In genomic region chr5:108521841-108522506, GRCh38 we compare ENCODE assay signal across 9 cellular contexts.
DNase-seq lines count a peak whose midpoint lies in the region; TF ChIP-seq lines count a peak whose summit lies in the region.
"Had no signal": no experiment of that assay in that cellular context is flagged by ENCODE, and none has a peak within 500 bp of the region (broad histone marks: within the 10 kb centered on the region; RNA-seq: fewer than 3 reads in every experiment).

No MANE protein-coding gene starts in this region.

- no peak overlapping the region for H4K91ac ChIP-seq in H9 (ENCODE audit: insufficient read length, low read depth, low read length)

- TF ChIP-seq EP300 in SK-N-SH (IDR thresholded peaks at IDR 0.05; ENCODE audit: borderline replicate concordance in 1 of 2, low read depth in 1 of 2, low read length in 1 of 2) = no peak

- H2BK15ac ChIP-seq in H9 (ENCODE audit: low read depth, low read length) = no peak overlapping the region

- no peaks in the 10 kb centered on the region for H3K79me1 ChIP-seq in H9 (ENCODE audit: insufficient read depth, low read depth, low read length, poor library complexity, severe bottlenecking)

- peak; percentile 86 for TF ChIP-seq RAD21 in SK-N-SH (IDR thresholded peaks at IDR 0.05; ENCODE audit: low read length)

- H3F3A ChIP-seq in SK-N-SH (replicated peaks; ENCODE audit: insufficient read depth) (no peaks in the 10 kb centered on the region), neural progenitor cell (ENCODE audit: low read depth) (no peaks in the 10 kb centered on the region)

- no peak overlapping the region for H3K23ac ChIP-seq in H9 (ENCODE audit: insufficient read length, low read depth, low read length)

- H3K27me3 Mint-ChIP-seq in H9 (ENCODE audit: low read depth) = no peaks in the 10 kb centered on the region
- no peaks in the 10 kb centered on the region for H3K27me3 Mint-ChIP-seq in neural progenitor cell (ENCODE audit: insufficient read depth, low read depth)

- H3K9me3 ChIP-seq in H9 (ENCODE audit: control insufficient read depth, low read depth, low read length) (peaks cover 10% of the 10 kb centered on the region), SK-N-SH (0 out of 2 replicates have a peak, but pooled peaks cover 6% of the 10 kb centered on the region), neural progenitor cell (ENCODE audit: low read depth) (no peaks in the 10 kb centered on the region)

- H2AFZ ChIP-seq in H9 (ENCODE audit: low read length) = no peak overlapping the region
- H2AFZ ChIP-seq in SK-N-SH (ENCODE audit: low read depth) = no peak overlapping the region
- no peak overlapping the region for H2AFZ ChIP-seq in neural progenitor cell (replicated peaks)

- TF ChIP-seq CTCF in H9 (conservative IDR thresholded peaks at IDR 0.05) (peak; percentile 84), LNCaP clone FGC (IDR thresholded peaks at IDR 0.05; ENCODE audit: control insufficient read depth, extremely low read depth, insufficient read depth) (peak; percentile 81), SK-N-SH (IDR thresholded peaks at IDR 0.05) (peak; percentile 82), neural progenitor cell (IDR thresholded peaks at IDR 0.05) (peak; percentile 82)

- CTCF ChIA-PET in SK-N-SH (lab: Yijun Ruan, JAX) = interaction anchor here (0.6 to 1.2 kb wide), 8 partner anchors 10 to 1250 kb away, joined by 3 to 5 read pairs (median 3); no protein-coding TSS in a partner anchor

- H4K5ac ChIP-seq in H9 (ENCODE audit: insufficient read length, low read depth, low read length) = no peak overlapping the region

- no peak overlapping the region for H2BK12ac ChIP-seq in H9 (ENCODE audit: insufficient read length, low read depth, low read length)

- H3K36me3 Mint-ChIP-seq in H9 (ENCODE audit: insufficient read depth in 1 of 3, low read depth in 3 of 3) (peaks cover 9 to 17% (median 16%) of the 10 kb centered on the region in 3 experiments), neural progenitor cell (no peaks in the 10 kb centered on the region)

- H3K4me2 ChIP-seq in H9 (ENCODE audit: insufficient read depth, insufficient read length, low read length) (no peak overlapping the region), SK-N-SH (no peak overlapping the region), neural progenitor cell (no peak overlapping the region)

- no peak overlapping the region for H2BK120ac ChIP-seq in H9 (ENCODE audit: low read depth, low read length, poor library complexity, severe bottlenecking)

- no peak overlapping the region for H3K9ac ChIP-seq in H9 (ENCODE audit: extremely low read depth, insufficient read length, low read length)
- no peak overlapping the region for H3K9ac ChIP-seq in SK-N-SH
- no peak overlapping the region for H3K9ac ChIP-seq in neural progenitor cell

- H3K9me3 Mint-ChIP-seq in H9 = peaks cover 16 to 18% of the 10 kb centered on the region in 2 experiments
- peaks cover 3% of the 10 kb centered on the region for H3K9me3 Mint-ChIP-seq in neural progenitor cell

- H3K36me3 ChIP-seq in SK-N-SH (replicated peaks in 1 of 2; ENCODE audit: control insufficient read depth in 1 of 2, insufficient read depth in 2 of 2, low read length in 1 of 2) (no peaks in the 10 kb centered on the region), neural progenitor cell (no peaks in the 10 kb centered on the region)

- no peak overlapping the region for H3K14ac ChIP-seq in H9 (ENCODE audit: insufficient read depth, low read length)

- no peak overlapping the region for H4K8ac ChIP-seq in H9 (replicated peaks; ENCODE audit: insufficient read length, low read depth, low read length)

- H3K23me2 ChIP-seq in H9 (ENCODE audit: insufficient read length, low read depth, low read length, poor library complexity, severe bottlenecking) = no peaks in the 10 kb centered on the region

- H3K4me3 ChIP-seq in LNCaP clone FGC (ENCODE audit: low read depth, low read length) (no peak overlapping the region), SK-N-SH (ENCODE audit: low read depth in 2 of 2, low read length in 1 of 2) (no peak overlapping the region; a peak in 1 of 4 replicates), neural progenitor cell (no peak overlapping the region)

- no peak overlapping the region for H2BK5ac ChIP-seq in H9 (ENCODE audit: insufficient read length, low read length)

- peaks cover 4% of the 10 kb centered on the region; the same call in 1 of the 2 replicates for H3K4me1 ChIP-seq in H9 (ENCODE audit: insufficient read depth, low read length)
- peaks cover 0 to 2% of the 10 kb centered on the region in 2 experiments; a peak in 1 of 4 replicates for H3K4me1 ChIP-seq in SK-N-SH (ENCODE audit: control insufficient read depth in 1 of 2, insufficient read depth in 2 of 2, low read depth in 1 of 2, low read length in 1 of 2)
- H3K4me1 ChIP-seq in neural progenitor cell = no peaks in the 10 kb centered on the region

- no peak overlapping the region for H3K56ac ChIP-seq in H9 (ENCODE audit: insufficient read length, low read depth, low read length)

- no peak overlapping the region for H3K18ac ChIP-seq in H9 (ENCODE audit: insufficient read length, low read depth, low read length)

- H3T11ph ChIP-seq in H9 (ENCODE audit: low read length) = no peak overlapping the region

- no peak overlapping the region for H3K27ac ChIP-seq in H9 (ENCODE audit: insufficient read length, low read depth, low read length)
- H3K27ac ChIP-seq in SK-N-SH (ENCODE audit: low read depth in 2 of 2, low read length in 1 of 2) = no peak overlapping the region
- no peak overlapping the region for H3K27ac ChIP-seq in neural progenitor cell
- H3K27ac ChIP-seq: HL-60 had no signal

- H3K9me2 ChIP-seq in SK-N-SH = no peaks in the 10 kb centered on the region

- no peak overlapping the region for H3K4ac ChIP-seq in H9 (ENCODE audit: low read depth, low read length)

- H3K4me1 Mint-ChIP-seq in H9 (peaks cover 26 to 27% of the 10 kb centered on the region in 2 experiments), neural progenitor cell (no peaks in the 10 kb centered on the region)

- POLR2A ChIA-PET in SK-N-SH (lab: Yijun Ruan, JAX) = no interaction called here

- H3K27me3 ChIP-seq in H9 (ENCODE audit: insufficient read depth, low read length) = no peaks in the 10 kb centered on the region
- H3K27me3 ChIP-seq in SK-N-SH (ENCODE audit: insufficient read depth) = no peaks in the 10 kb centered on the region
- H3K27me3 ChIP-seq in neural progenitor cell = no peaks in the 10 kb centered on the region

- H3K4me3 Mint-ChIP-seq in H9 = no peak overlapping the region
- H3K4me3 Mint-ChIP-seq in neural progenitor cell = no peak overlapping the region

- H2AK5ac ChIP-seq in H9 (ENCODE audit: insufficient read length, low read length) = no peak overlapping the region

- H3K27ac Mint-ChIP-seq in H9 (no peak overlapping the region; a peak in 1 of 7 replicates), neural progenitor cell (no peak overlapping the region)

- no peak overlapping the region for H2BK20ac ChIP-seq in H9 (ENCODE audit: low read depth, low read length, poor library complexity, severe bottlenecking)

- peak; percentile 21 for DNase-seq in stimulated activated CD4-positive, alpha-beta T cell treated with anti-CD3 and anti-CD28 coated beads, Interleukin-4, amount 100 ng/mL, for 24 hours
- DNase-seq in stimulated activated CD4-positive, alpha-beta T cell treated with anti-CD3 and anti-CD28 coated beads, Interleukin-4, amount 100 ng/mL, for 1 hour = no peak
- no peak for DNase-seq in H9
- DNase-seq in LNCaP clone FGC (ENCODE audit: low read depth) = peak; percentile 44
- peak; percentile 48 for DNase-seq in SK-N-SH
- peak; percentile 50 for DNase-seq in fibroblast of gingiva (ENCODE audit: low read depth)
- DNase-seq in neural progenitor cell (ENCODE audit: low spot score) = peak; percentile 74
- no peak for DNase-seq in stimulated activated naive CD4-positive, alpha-beta T cell treated with Interleukin-2 at 50 U/mL for 16 hours (lab: John Stamatoyannopoulos, UW)

- H4K20me1 ChIP-seq in H9 (ENCODE audit: control insufficient read depth, insufficient read depth, insufficient read length) (no peaks in the 10 kb centered on the region), SK-N-SH (ENCODE audit: insufficient read depth) (no peaks in the 10 kb centered on the region), neural progenitor cell (ENCODE audit: low read depth) (no peaks in the 10 kb centered on the region)

- no CpG with 5 or more reads among the region's 4 CpGs for WGBS in H9 (ENCODE audit: extremely low coverage, insufficient read length, low lambda C conversion rate)
- WGBS in SK-N-SH (ENCODE audit: low lambda C conversion rate) = 12% methylated on average over 4 of the region's 4 CpGs

- H3K79me2 ChIP-seq in H9 (ENCODE audit: insufficient read depth, low read length) (no peaks in the 10 kb centered on the region), SK-N-SH (ENCODE audit: insufficient read depth) (no peaks in the 10 kb centered on the region), neural progenitor cell (ENCODE audit: low read depth) (no peaks in the 10 kb centered on the region)

TF ChIP-seq in SK-N-SH, 30 proteins besides CTCF, POLR2A, EP300 and RAD21:
- TF ChIP-seq SMC3 (IDR thresholded peaks at IDR 0.05; ENCODE audit: low read depth, low read length) = peak; percentile 59
- TF ChIP-seq ELF1 (IDR thresholded peaks at IDR 0.05) = no peak
- TF ChIP-seq YY1 (IDR thresholded peaks at IDR 0.05; ENCODE audit: low read depth) = no peak

Comparison
In these comparisons a context has a peak if more than half of its experiments do, and no peak if none do; other contexts are left out.
1. DNase-seq: peak in stimulated activated CD4-positive, alpha-beta T cell treated with anti-CD3 and anti-CD28 coated beads, Interleukin-4, amount 100 ng/mL, for 24 hours (single experiment), LNCaP clone FGC (single experiment), SK-N-SH (single experiment), fibroblast of gingiva (single experiment) and neural progenitor cell (single experiment); none in stimulated activated CD4-positive, alpha-beta T cell treated with anti-CD3 and anti-CD28 coated beads, Interleukin-4, amount 100 ng/mL, for 1 hour (single experiment), H9 (single experiment) and stimulated activated naive CD4-positive, alpha-beta T cell treated with Interleukin-2 at 50 U/mL for 16 hours (single experiment).
2. Peak in every context shown above with its lines, with median percentiles within 50 percentile points of each other: CTCF ChIP-seq.